18 cellular contexts compared by ENCODE assay signal in genomic region chr21:43654806-43655489, GRCh38. TPM values are rescaled to one million over a fixed set of nuclear protein-coding genes. Genes with fewer than 3 reads are reported as not detected.
A peak's percentile ranks its signal among the peaks of the same experiment; 100 is the strongest.
DNase-seq lines count a peak whose midpoint lies in the region; ATAC-seq and TF ChIP-seq lines count a peak whose summit lies in the region.
"Had no signal": no experiment of that assay in that cellular context is flagged by ENCODE, and none has a peak within 500 bp of the region (broad histone marks: within the 10 kb centered on the region; RNA-seq: fewer than 3 reads in every experiment).

No MANE protein-coding gene starts in this region.

- no peaks in the 10 kb centered on the region for H3K9me3 ChIP-seq in left lung
- H3K9me3 ChIP-seq: testis had no signal

- H3K27me3 ChIP-seq in left lung = peaks cover 0 to 16% of the 10 kb centered on the region in 2 donors
- H3K27me3 ChIP-seq: testis had no signal

- H3K36me3 ChIP-seq in left lung = no peaks in the 10 kb centered on the region

- no peak overlapping the region for H3K4me3 ChIP-seq in astrocyte of the spinal cord (ENCODE audit: low read depth, low read length)
- H3K4me3 ChIP-seq in left lung = no peak overlapping the region
- H3K4me3 ChIP-seq: lung, testis had no signal

- DNase-seq in Daoy (ENCODE audit: low read depth) (peak; percentile 51), LHCN-M2 (ENCODE audit: low read depth) (peak; percentile 29), astrocyte of the spinal cord (ENCODE audit: low read depth, low spot score) (peak; percentile 41), kidney tubule cell (ENCODE audit: low spot score) (peak; percentile 52), CD1c-positive myeloid dendritic cell (ENCODE audit: extremely low spot score) (no peak), left lung (no peak)
- no peak for DNase-seq in stimulated activated CD4-positive, alpha-beta T cell treated with anti-CD3 and anti-CD28 coated beads, Interleukin-15, amount 100 ng/mL, for 24 hours
- DNase-seq: activated CD8-positive, alpha-beta memory T cell treated with anti-CD3 and anti-CD28 coated beads for 24 hours; GF-D8; stimulated activated CD4-positive, alpha-beta T cell treated with anti-CD3 and anti-CD28 coated beads, Interleukin-4, amount 100 ng/mL, for 4 hours; T-helper 1 cell; testis; WERI-Rb-1 had no signal

- in situ Hi-C loops in astrocyte of the spinal cord (cut with HindIII; ENCODE audit: low sequenced_read_pairs) = no loop called here

- H3K4me1 ChIP-seq in left lung = peaks cover 4 to 24% of the 10 kb centered on the region in 2 donors
- H3K4me1 ChIP-seq: parathyroid adenoma had no signal

- intact Hi-C loops in left lung (cut with DNase I) = no loop called here

- no peak overlapping the region for H3K27ac ChIP-seq in left lung
- H3K27ac ChIP-seq: KMS-11, parathyroid adenoma, testis, WERI-Rb-1 had no signal

- no peak for ATAC-seq in GM19455 (IDR thresholded peaks at IDR 0.05; ENCODE audit: unreplicated experiment)
- no peak for ATAC-seq in left lung
- ATAC-seq: Right ventricle myocardium inferior had no signal

- TF ChIP-seq CTCF in astrocyte of the spinal cord (IDR thresholded peaks at IDR 0.05; ENCODE audit: low read depth, low read length) (no peak), left lung (IDR thresholded peaks at IDR 0.05) (no peak)

RNA-seq across cellular contexts. Expression of gene HSF2BP, which starts 4.3 kb away (rescaled TPM):
- total RNA-seq in Daoy (2014; rRNA removed; shearing (Covaris generic)) = 2.7 and 3.5 TPM in 2 replicates
- total RNA-seq in LHCN-M2 (2014; rRNA removed) = 2.4 and 2.6 TPM in 2 replicates
- polyA plus RNA-seq in LHCN-M2 (2012) = 2.8 TPM
- total RNA-seq in left lung = under 1 TPM; 0.29 to 0.58 TPM
- total RNA-seq: Right ventricle myocardium inferior had no signal

RNA-seq across cellular contexts. Expression of gene RRP1B, which starts 4.4 kb away (rescaled TPM):
- 45.9 and 46.7 TPM in 2 replicates for total RNA-seq in Daoy (2014; rRNA removed; shearing (Covaris generic))
- total RNA-seq in LHCN-M2 (2014; rRNA removed) (36.8 and 37.4 TPM in 2 replicates), left lung (10 to 100 TPM; 16.0 to 20.3 TPM)
- 11.6 TPM for polyA plus RNA-seq in LHCN-M2 (2012)

Comparison
In these comparisons a context has a peak if more than half of its experiments do, and no peak if none do; other contexts are left out.
1. DNase-seq: peak in Daoy (single experiment), LHCN-M2 (single experiment), astrocyte of the spinal cord (single experiment) and kidney tubule cell (single experiment); none in stimulated activated CD4-positive, alpha-beta T cell treated with anti-CD3 and anti-CD28 coated beads, Interleukin-15, amount 100 ng/mL, for 24 hours (single experiment), CD1c-positive myeloid dendritic cell (single experiment) and left lung (0 of 2).